In genomic region chr1:155086182-155086741, GRCh38 we compare ENCODE assay signal across 9 cellular contexts. TPM values are rescaled to one million over a fixed set of nuclear protein-coding genes. Genes with fewer than 3 reads are reported as not detected.
DNase-seq lines count a peak whose midpoint lies in the region; ATAC-seq, FAIRE-seq and TF ChIP-seq lines count a peak whose summit lies in the region.
"Had no signal": no experiment of that assay in that cellular context is flagged by ENCODE, and none has a peak within 500 bp of the region (broad histone marks: within the 10 kb centered on the region; RNA-seq: fewer than 3 reads in every experiment).

No MANE protein-coding gene starts in this region.

- H3K9me3 Mint-ChIP-seq in activated T-helper 1 cell treated with anti-CD3 and anti-CD28 coated beads, Interleukin-12 subunit alpha, Interleukin-12 subunit beta, Interleukin-2, Interleukin-4 antibody, amounts not matched to agents 30 ng/mL and 10 ng/mL and 1 ng/mL, durations not matched to agents 14 hours and 24 hours and 36 hours: no peaks in the 10 kb centered on the region
- no peaks in the 10 kb centered on the region for H3K9me3 Mint-ChIP-seq in osteocyte (ENCODE audit: unreplicated experiment)

- TF ChIP-seq POLR2A in upper lobe of left lung (IDR thresholded peaks at IDR 0.05): no peak

- intact Hi-C loops in activated T-helper 1 cell treated with anti-CD3 and anti-CD28 coated beads, Interleukin-12 subunit alpha, Interleukin-12 subunit beta, Interleukin-2, Interleukin-4 antibody, amounts not matched to agents 30 ng/mL and 10 ng/mL and 1 ng/mL, durations not matched to agents 14 hours and 24 hours and 36 hours (cut with micrococcal nuclease): loop anchor here (1.0 to 10.0 kb wide), 4 partner anchors 82 to 761 kb away; partner anchors contain the start of genes AQP10, ATP8B2 and RUSC1

- H3K4me1 Mint-ChIP-seq in activated T-helper 1 cell treated with anti-CD3 and anti-CD28 coated beads, Interleukin-12 subunit alpha, Interleukin-12 subunit beta, Interleukin-2, Interleukin-4 antibody, amounts not matched to agents 30 ng/mL and 10 ng/mL and 1 ng/mL, durations not matched to agents 14 hours and 24 hours and 36 hours (ENCODE audit: low read depth): peaks cover 34% of the 10 kb centered on the region
- peaks cover 29% of the 10 kb centered on the region for H3K4me1 Mint-ChIP-seq in osteocyte (ENCODE audit: unreplicated experiment)

- H3K36me3 Mint-ChIP-seq in activated T-helper 1 cell treated with anti-CD3 and anti-CD28 coated beads, Interleukin-12 subunit alpha, Interleukin-12 subunit beta, Interleukin-2, Interleukin-4 antibody, amounts not matched to agents 30 ng/mL and 10 ng/mL and 1 ng/mL, durations not matched to agents 14 hours and 24 hours and 36 hours (ENCODE audit: low read depth): peaks cover 4% of the 10 kb centered on the region
- no peaks in the 10 kb centered on the region for H3K36me3 Mint-ChIP-seq in osteocyte (ENCODE audit: unreplicated experiment)

- H3K4me3 ChIP-seq in fibroblast of the aortic adventitia (ENCODE audit: low read depth, low read length): no peak overlapping the region
- peak overlapping the region in 3 of 4 donors; percentile 64 to 91 (median 74) for H3K4me3 ChIP-seq in upper lobe of left lung

- no peaks in the 10 kb centered on the region for H3K9me3 ChIP-seq in upper lobe of left lung

- peak; percentile 70 to 79 for ATAC-seq in upper lobe of left lung (ENCODE audit: low FRiP score in 2 of 2)

- TF ChIP-seq CTCF in fibroblast of the aortic adventitia (IDR thresholded peaks at IDR 0.05; ENCODE audit: insufficient read depth, low read length): peak; percentile 91
- peak; percentile 97 for TF ChIP-seq CTCF in osteocyte (IDR thresholded peaks at IDR 0.05)
- peak; percentile 97 to 100 (median 98) for TF ChIP-seq CTCF in upper lobe of left lung (IDR thresholded peaks at IDR 0.05)

- TF ChIP-seq EP300 in upper lobe of left lung (IDR thresholded peaks at IDR 0.05): no peak

- CTCF ChIA-PET in HEK293T (lab: Yijun Ruan, JAX): interaction anchor here (0.6 to 2.8 kb wide), 8 partner anchors 11 to 417 kb away, joined by 3 to 43 read pairs (median 4); partner anchors contain the start of genes EFNA4, KRTCAP2 and SHC1

- peak overlapping the region; percentile 81 for H3K27ac Mint-ChIP-seq in activated T-helper 1 cell treated with anti-CD3 and anti-CD28 coated beads, Interleukin-12 subunit alpha, Interleukin-12 subunit beta, Interleukin-2, Interleukin-4 antibody, amounts not matched to agents 30 ng/mL and 10 ng/mL and 1 ng/mL, durations not matched to agents 14 hours and 24 hours and 36 hours
- no peak overlapping the region for H3K27ac Mint-ChIP-seq in osteocyte (ENCODE audit: unreplicated experiment)

- POLR2A ChIA-PET in HEK293T (lab: Yijun Ruan, JAX): interaction anchor here (1.3 to 1.8 kb wide), 2 partner anchors 49 to 51 kb away, joined by 5 to 6 read pairs; partner anchors contain the start of gene SLC50A1

- 21 to 25% methylated on average over 7 to 16 of the region's 21 CpGs for WGBS in upper lobe of left lung, 2 donors

- peak overlapping the region; percentile 67 for H3K4me3 Mint-ChIP-seq in activated T-helper 1 cell treated with anti-CD3 and anti-CD28 coated beads, Interleukin-12 subunit alpha, Interleukin-12 subunit beta, Interleukin-2, Interleukin-4 antibody, amounts not matched to agents 30 ng/mL and 10 ng/mL and 1 ng/mL, durations not matched to agents 14 hours and 24 hours and 36 hours
- H3K4me3 Mint-ChIP-seq in osteocyte (ENCODE audit: unreplicated experiment): peak overlapping the region; percentile 56

- H3K27ac ChIP-seq in upper lobe of left lung: peak overlapping the region in 2 of 4 donors; percentile 88 to 90

- FAIRE-seq in RCC 7860 (lab: Jason Lieb, UNC): no peak

- peaks cover 35 to 48% (median 37%) of the 10 kb centered on the region in 4 donors for H3K4me1 ChIP-seq in upper lobe of left lung

- DNase-seq in C1 segment of cervical spinal cord (lab: John Stamatoyannopoulos, UW): peak in 8 of 14 donors; percentile 17 to 65 (median 42)
- DNase-seq in HEK293T (ENCODE audit: extremely low spot score): peak; percentile 84
- DNase-seq in RCC 7860 (ENCODE audit: low spot score): peak; percentile 8
- DNase-seq in activated T-helper 1 cell treated with anti-CD3 and anti-CD28 coated beads, Interleukin-12 subunit alpha, Interleukin-12 subunit beta, Interleukin-2, Interleukin-4 antibody, amounts not matched to agents 30 ng/mL and 10 ng/mL and 1 ng/mL, durations not matched to agents 14 hours and 24 hours and 36 hours (ENCODE audit: low spot score): peak; percentile 73
- peak; percentile 39 for DNase-seq in fibroblast of the aortic adventitia (ENCODE audit: low read depth)
- peak; percentile 93 for DNase-seq in osteocyte (ENCODE audit: extremely low spot score, unreplicated experiment)
- peak; percentile 72 to 96 for DNase-seq in upper lobe of left lung
- no peak for DNase-seq in inferior parietal cortex (ENCODE audit: extremely low spot score)

- peaks cover 23% of the 10 kb centered on the region for H3K27me3 Mint-ChIP-seq in activated T-helper 1 cell treated with anti-CD3 and anti-CD28 coated beads, Interleukin-12 subunit alpha, Interleukin-12 subunit beta, Interleukin-2, Interleukin-4 antibody, amounts not matched to agents 30 ng/mL and 10 ng/mL and 1 ng/mL, durations not matched to agents 14 hours and 24 hours and 36 hours (ENCODE audit: insufficient read depth)
- peaks cover 21% of the 10 kb centered on the region for H3K27me3 Mint-ChIP-seq in osteocyte (ENCODE audit: unreplicated experiment)

- H3K36me3 ChIP-seq in upper lobe of left lung: no peaks in the 10 kb centered on the region

- H3K27me3 ChIP-seq in upper lobe of left lung: peaks cover 5 to 32% (median 24%) of the 10 kb centered on the region in 4 donors

TF ChIP-seq in HEK293T, 16 proteins besides CTCF, POLR2A, EP300 and RAD21:
- TF ChIP-seq FOXA1 (IDR thresholded peaks at IDR 0.05) (no peak), FOXM1 (IDR thresholded peaks at IDR 0.05; ENCODE audit: borderline replicate concordance) (0 out of 2 replicates have a peak, but pooled peaks have one; percentile 16)

RNA-seq across cellular contexts. Expression of gene EFNA3, which starts 7.6 kb away (rescaled TPM):
- total RNA-seq in activated T-helper 1 cell treated with anti-CD3 and anti-CD28 coated beads, Interleukin-12 subunit alpha, Interleukin-12 subunit beta, Interleukin-2, Interleukin-4 antibody, amounts not matched to agents 30 ng/mL and 10 ng/mL and 1 ng/mL, durations not matched to agents 14 hours and 24 hours and 36 hours: 2.8 and 3.0 TPM in 2 replicates
- 0.90 TPM in 1 of 2 replicates, not detected in the other for total RNA-seq in fibroblast of the aortic adventitia (ENCODE audit: low replicate concordance)
- total RNA-seq in osteocyte: 2.1 and 2.9 TPM in 2 replicates
- 1 to 10 TPM in 4 of 6 donors, under 1 TPM in 2; 0.33 to 2.1 (median 1.4) TPM for total RNA-seq in upper lobe of left lung

RNA-seq across cellular contexts. Expression of gene EFNA4, which starts 22.7 kb away (rescaled TPM):
- 5.7 and 6.8 TPM in 2 replicates for total RNA-seq in activated T-helper 1 cell treated with anti-CD3 and anti-CD28 coated beads, Interleukin-12 subunit alpha, Interleukin-12 subunit beta, Interleukin-2, Interleukin-4 antibody, amounts not matched to agents 30 ng/mL and 10 ng/mL and 1 ng/mL, durations not matched to agents 14 hours and 24 hours and 36 hours
- total RNA-seq in fibroblast of the aortic adventitia (ENCODE audit: low replicate concordance) (2.4 and 5.3 TPM in 2 replicates), osteocyte (10.1 and 12.4 TPM in 2 replicates), upper lobe of left lung (1 to 10 TPM; 2.8 to 8.1 (median 7.0) TPM)

RNA-seq across cellular contexts. Expression of gene ADAM15, which starts 35.1 kb away (rescaled TPM):
- total RNA-seq in activated T-helper 1 cell treated with anti-CD3 and anti-CD28 coated beads, Interleukin-12 subunit alpha, Interleukin-12 subunit beta, Interleukin-2, Interleukin-4 antibody, amounts not matched to agents 30 ng/mL and 10 ng/mL and 1 ng/mL, durations not matched to agents 14 hours and 24 hours and 36 hours: 82.9 and 86.8 TPM in 2 replicates
- 39.0 and 69.9 TPM in 2 replicates for total RNA-seq in fibroblast of the aortic adventitia (ENCODE audit: low replicate concordance)
- 88.4 and 89.4 TPM in 2 replicates for total RNA-seq in osteocyte
- total RNA-seq in upper lobe of left lung: 100 to 1,000 TPM in 4 of 6 donors, 10 to 100 TPM in 2; 52.1 to 246 (median 106) TPM

RNA-seq across cellular contexts. Expression of gene EFNA1, which starts 41.4 kb away (rescaled TPM):
- total RNA-seq in activated T-helper 1 cell treated with anti-CD3 and anti-CD28 coated beads, Interleukin-12 subunit alpha, Interleukin-12 subunit beta, Interleukin-2, Interleukin-4 antibody, amounts not matched to agents 30 ng/mL and 10 ng/mL and 1 ng/mL, durations not matched to agents 14 hours and 24 hours and 36 hours: not detected in 2 replicates
- total RNA-seq in fibroblast of the aortic adventitia (ENCODE audit: low replicate concordance): 0.16 and 0.54 TPM in 2 replicates
- 29.3 and 31.3 TPM in 2 replicates for total RNA-seq in osteocyte
- total RNA-seq in upper lobe of left lung: 100 to 1,000 TPM; 131 to 226 (median 164) TPM
- total RNA-seq: T-helper 2 cell treated with Interferon-gamma antibody and Interleukin-4, amounts not matched to agents 100 ng/mL and 5 ng/mL, for 36 hours had no signal

RNA-seq across cellular contexts. Expression of gene SLC50A1, which starts 49.4 kb away (rescaled TPM):
- total RNA-seq in activated T-helper 1 cell treated with anti-CD3 and anti-CD28 coated beads, Interleukin-12 subunit alpha, Interleukin-12 subunit beta, Interleukin-2, Interleukin-4 antibody, amounts not matched to agents 30 ng/mL and 10 ng/mL and 1 ng/mL, durations not matched to agents 14 hours and 24 hours and 36 hours: 45.7 and 47.7 TPM in 2 replicates
- total RNA-seq in fibroblast of the aortic adventitia (ENCODE audit: low replicate concordance): 25.6 and 39.3 TPM in 2 replicates
- 26.5 and 26.6 TPM in 2 replicates for total RNA-seq in osteocyte
- total RNA-seq in upper lobe of left lung: 10 to 100 TPM; 19.9 to 49.9 (median 42.7) TPM
